Comparison of ENCODE assay signal across 10 cellular contexts in genomic region chr6:21164768-21165326, GRCh38.
A peak's percentile ranks its signal among the peaks of the same experiment; 100 is the strongest.
DNase-seq lines count a peak whose midpoint lies in the region; ATAC-seq and TF ChIP-seq lines count a peak whose summit lies in the region.
"Had no signal": no experiment of that assay in that cellular context is flagged by ENCODE, and none has a peak within 500 bp of the region (broad histone marks: within the 10 kb centered on the region; RNA-seq: fewer than 3 reads in every experiment).

No MANE protein-coding gene starts in this region.

- peak overlapping the region; percentile 22; the same call in 1 of the 2 replicates for H3K4me2 ChIP-seq in HCT116 (ENCODE audit: low read length)

- no peaks in the 10 kb centered on the region for H4K20me1 ChIP-seq in HCT116 (ENCODE audit: insufficient read depth)

- peak; percentile 2 for DNase-seq in HCT116 (ENCODE audit: low read depth, low spot score)
- peak; percentile 85 for DNase-seq in M059J (ENCODE audit: low read depth)
- DNase-seq in kidney tubule cell (ENCODE audit: low spot score) = peak; percentile 49
- DNase-seq in endodermal cell = no peak
- DNase-seq in ecto neural progenitor cell (ENCODE audit: low spot score) = no peak
- no peak for DNase-seq in activated CD4-positive, alpha-beta T cell treated with anti-CD3 and anti-CD28 coated beads for 48 hours
- no peak for DNase-seq in CD4-positive, alpha-beta T cell
- DNase-seq: anterior cingulate cortex, HFFc6 had no signal

- H3K9me3 ChIP-seq in HCT116 (ENCODE audit: control insufficient read depth in 1 of 2, insufficient read depth in 1 of 2, low read depth in 1 of 2, low read length in 2 of 2) (no peaks in the 10 kb centered on the region), endodermal cell (ENCODE audit: control insufficient read depth, low read length) (no peaks in the 10 kb centered on the region)
- H3K9me3 ChIP-seq in CD4-positive, alpha-beta T cell (ENCODE audit: control insufficient read depth, low read length) = no peaks in the 10 kb centered on the region

- H3K9ac ChIP-seq in HCT116 (ENCODE audit: low read length) (no peak overlapping the region), endodermal cell (ENCODE audit: extremely low read depth, low read length, poor library complexity, severe bottlenecking) (no peak overlapping the region)

- no peaks in the 10 kb centered on the region for H3K27me3 Mint-ChIP-seq in endodermal cell (ENCODE audit: insufficient read depth)
- no peaks in the 10 kb centered on the region for H3K27me3 Mint-ChIP-seq in CD4-positive, alpha-beta T cell

- TF ChIP-seq CTCF in HCT116 (IDR thresholded peaks at IDR 0.05 in 2 of 3, conservative IDR thresholded peaks at IDR 0.05 in 1 of 3; ENCODE audit: borderline replicate concordance in 1 of 3, insufficient read depth in 1 of 3, low read depth in 2 of 3, low read length in 2 of 3) (no peak), endodermal cell (conservative IDR thresholded peaks at IDR 0.05) (no peak)
- TF ChIP-seq CTCF in CD4-positive, alpha-beta T cell (IDR thresholded peaks at IDR 0.05) = no peak

- H3K4me3 Mint-ChIP-seq in endodermal cell = no peak overlapping the region
- no peak overlapping the region for H3K4me3 Mint-ChIP-seq in CD4-positive, alpha-beta T cell
- H3K4me3 Mint-ChIP-seq: HFFc6 had no signal

- H3K9me2 ChIP-seq in HCT116 (ENCODE audit: insufficient read depth) = no peaks in the 10 kb centered on the region

- CTCF ChIA-PET in HCT116 (lab: Charles Lee) = no interaction called here
- CTCF ChIA-PET in CD4-positive, alpha-beta T cell (lab: Charles Lee) = no interaction called here

- RAD21 ChIA-PET in HCT116 (lab: Charles Lee; ENCODE audit: low non-redundant PET in 1 of 2, low total read pairs in 2 of 2, uncharacterized antibody in 2 of 2, unreplicated experiment in 2 of 2) = no interaction called here

- H3K4me3 ChIP-seq in HCT116 (replicated peaks in 1 of 2; ENCODE audit: low read depth in 1 of 2, low read length in 2 of 2) (no peak overlapping the region), endodermal cell (ENCODE audit: low read length) (no peak overlapping the region)

- no peaks in the 10 kb centered on the region for H3K36me3 ChIP-seq in HCT116 (ENCODE audit: control insufficient read depth in 1 of 2, insufficient read depth in 2 of 2, low read length in 2 of 2)
- H3K36me3 ChIP-seq in endodermal cell (ENCODE audit: control insufficient read depth, insufficient read depth, low read length) = no peaks in the 10 kb centered on the region

- WGBS in endodermal cell (ENCODE audit: insufficient coverage in 1 of 2, insufficient read length in 1 of 2), 2 experiments = 92 to 100% methylated on average over 1 to 2 of the region's 2 CpGs

- H2AFZ ChIP-seq in HCT116 (ENCODE audit: low read depth, low read length, poor library complexity, severe bottlenecking) = no peak overlapping the region

- BruUV-seq in HCT116 (replicated peaks; lab: Mats Ljungman, UMichigan) = no TSS peak

- H3K27ac Mint-ChIP-seq in endodermal cell = no peak overlapping the region
- H3K27ac Mint-ChIP-seq in CD4-positive, alpha-beta T cell = no peak overlapping the region
- H3K27ac Mint-ChIP-seq: HFFc6 had no signal

- peak; percentile 57 for ATAC-seq in GM18868 (IDR thresholded peaks at IDR 0.05; ENCODE audit: unreplicated experiment)
- ATAC-seq in HCT116 = 0 out of 2 replicates have a peak, but pooled peaks have one; percentile 11
- ATAC-seq in CD4-positive, alpha-beta T cell (ENCODE audit: poor library complexity) = no peak

- no peaks in the 10 kb centered on the region for H3K27me3 ChIP-seq in HCT116 (ENCODE audit: insufficient read depth, low read length)
- no peaks in the 10 kb centered on the region for H3K27me3 ChIP-seq in endodermal cell (ENCODE audit: control insufficient read depth, insufficient read depth, low read length, poor library complexity, severe bottlenecking)
- H3K27me3 ChIP-seq in CD4-positive, alpha-beta T cell (ENCODE audit: control insufficient read depth, insufficient read depth, low read length) = no peaks in the 10 kb centered on the region

- POLR2A ChIA-PET in HCT116 (lab: Charles Lee) = interaction anchor here (0.9 to 1.0 kb wide), 2 partner anchors 10 to 429 kb away, joined by 3 to 4 read pairs; partner anchors contain the start of gene SOX4
- POLR2A ChIA-PET in CD4-positive, alpha-beta T cell (lab: Charles Lee) = no interaction called here

- H3K36me3 Mint-ChIP-seq in endodermal cell (ENCODE audit: low read depth) = no peaks in the 10 kb centered on the region
- H3K36me3 Mint-ChIP-seq in CD4-positive, alpha-beta T cell (ENCODE audit: low read depth) = peaks cover 10% of the 10 kb centered on the region

- peaks cover 28 to 32% of the 10 kb centered on the region in 2 experiments for H3K4me1 ChIP-seq in HCT116 (ENCODE audit: control insufficient read depth in 1 of 2, insufficient read depth in 2 of 2, low read length in 2 of 2)
- H3K4me1 ChIP-seq in endodermal cell (ENCODE audit: control insufficient read depth, insufficient read depth, low read length) = no peaks in the 10 kb centered on the region

- intact Hi-C loops in HCT116 (cut with micrococcal nuclease) = no loop called here
- intact Hi-C loops in CD4-positive, alpha-beta T cell (cut with DNase I, micrococcal nuclease) = no loop called here

- no peak for TF ChIP-seq RAD21 in HCT116 (IDR thresholded peaks at IDR 0.05; ENCODE audit: low read depth)

- TF ChIP-seq POLR2A in HCT116 (IDR thresholded peaks at IDR 0.05; ENCODE audit: borderline replicate concordance, extremely low read depth, insufficient read depth, insufficient read length) = no peak

- no peaks in the 10 kb centered on the region for H3K9me3 Mint-ChIP-seq in endodermal cell
- H3K9me3 Mint-ChIP-seq in CD4-positive, alpha-beta T cell = no peaks in the 10 kb centered on the region
- H3K9me3 Mint-ChIP-seq: HFFc6 had no signal

- no peaks in the 10 kb centered on the region for H3K79me2 ChIP-seq in HCT116 (ENCODE audit: insufficient read depth, low read length)

- peaks cover 5% of the 10 kb centered on the region for H3K4me1 Mint-ChIP-seq in endodermal cell
- H3K4me1 Mint-ChIP-seq in CD4-positive, alpha-beta T cell (ENCODE audit: low read depth) = peaks cover 4% of the 10 kb centered on the region

- H3K27ac ChIP-seq in HCT116 (ENCODE audit: low read depth, low read length) (peak overlapping the region; percentile 57; the same call in 1 of the 2 replicates), endodermal cell (ENCODE audit: low read depth, low read length) (no peak overlapping the region)
- H3K27ac ChIP-seq in CD4-positive, alpha-beta T cell (ENCODE audit: low read depth, low read length) = no peak overlapping the region

TF ChIP-seq in HCT116, 20 proteins besides CTCF, POLR2A, EP300 and RAD21 (continues in another document):
- TF ChIP-seq TCF7L2 (IDR thresholded peaks at IDR 0.05; ENCODE audit: borderline replicate concordance, extremely low read depth, insufficient read depth, insufficient read length) (no peak), YY1 (IDR thresholded peaks at IDR 0.05; ENCODE audit: extremely low read depth, insufficient replicate concordance, low read depth, low read length) (no peak), EGR1 (IDR thresholded peaks at IDR 0.05; ENCODE audit: low read depth) (no peak), ELF1 (IDR thresholded peaks at IDR 0.05; ENCODE audit: borderline replicate concordance, low read depth) (no peak), ATF3 (IDR thresholded peaks at IDR 0.05) (no peak), POLR2AphosphoS5 (IDR thresholded peaks at IDR 0.05; ENCODE audit: low read depth, low read length) (no peak), REST (IDR thresholded peaks at IDR 0.05; ENCODE audit: low read depth) (no peak), FOSL1 (IDR thresholded peaks at IDR 0.05; ENCODE audit: low read depth) (no peak), SIN3A (IDR thresholded peaks at IDR 0.05; ENCODE audit: low read depth) (no peak), EZH2 (IDR thresholded peaks at IDR 0.05) (no peak), MAX (IDR thresholded peaks at IDR 0.05) (no peak)

Comparison
In these comparisons a context has a peak if more than half of its experiments do, and no peak if none do; other contexts are left out.
1. DNase-seq: peak in HCT116 (single experiment), M059J (single experiment) and kidney tubule cell (single experiment); none in endodermal cell (single experiment), ecto neural progenitor cell (single experiment), activated CD4-positive, alpha-beta T cell treated with anti-CD3 and anti-CD28 coated beads for 48 hours (single experiment) and CD4-positive, alpha-beta T cell (0 of 10).